In genomic region chr10:110486680-110487410, GRCh38 we compare ENCODE assay signal across 2 cellular contexts.
TF ChIP-seq lines count a peak whose summit lies in the region.

No MANE protein-coding gene starts in this region.

TF ChIP-seq in HCT116, 20 proteins besides CTCF, POLR2A, EP300 and RAD21 (continued from another document):
- no peak for TF ChIP-seq YY1 (IDR thresholded peaks at IDR 0.05; ENCODE audit: extremely low read depth, insufficient replicate concordance, low read depth, low read length)
- no peak for TF ChIP-seq EZH2phosphoT487 (IDR thresholded peaks at IDR 0.05; ENCODE audit: borderline replicate concordance)
- TF ChIP-seq REST (IDR thresholded peaks at IDR 0.05; ENCODE audit: low read depth) = no peak
- no peak for TF ChIP-seq ZFX (IDR thresholded peaks at IDR 0.05)
- TF ChIP-seq ELF1 (IDR thresholded peaks at IDR 0.05; ENCODE audit: borderline replicate concordance, low read depth) = no peak
- no peak for TF ChIP-seq SIN3A (IDR thresholded peaks at IDR 0.05; ENCODE audit: low read depth)
- TF ChIP-seq JUND (IDR thresholded peaks at IDR 0.05) = no peak
- no peak for TF ChIP-seq ATF3 (IDR thresholded peaks at IDR 0.05)
- no peak for TF ChIP-seq EGR1 (IDR thresholded peaks at IDR 0.05; ENCODE audit: low read depth)
- no peak for TF ChIP-seq SRF (IDR thresholded peaks at IDR 0.05; ENCODE audit: low read depth)
- TF ChIP-seq POLR2AphosphoS5 (IDR thresholded peaks at IDR 0.05; ENCODE audit: low read depth, low read length) = no peak
- no peak for TF ChIP-seq SP1 (IDR thresholded peaks at IDR 0.05; ENCODE audit: low read depth)
- no peak for TF ChIP-seq ZNF274 (IDR thresholded peaks at IDR 0.05; ENCODE audit: low read depth, low read length)
TF ChIP-seq in HCT116: peak in this region for 0.

TF ChIP-seq in SK-N-SH treated with all-trans-retinoic acid at 6 μM for 48 hours, 23 proteins besides CTCF, POLR2A, EP300 and RAD21 (continued from another document):
- TF ChIP-seq CREB5 (CRISPR knock-in tag; IDR thresholded peaks at IDR 0.05; ENCODE audit: low read depth) = no peak
- TF ChIP-seq PPARA (CRISPR knock-in tag; IDR thresholded peaks at IDR 0.05; ENCODE audit: borderline replicate concordance) = no peak
- no peak for TF ChIP-seq RARB (CRISPR knock-in tag; IDR thresholded peaks at IDR 0.05)
- TF ChIP-seq ZFP30 (CRISPR knock-in tag; IDR thresholded peaks at IDR 0.05) = no peak
- no peak for TF ChIP-seq ZNF565 (CRISPR knock-in tag; conservative IDR thresholded peaks at IDR 0.05; ENCODE audit: low read depth)
- no peak for TF ChIP-seq PATZ1 (CRISPR knock-in tag; IDR thresholded peaks at IDR 0.05; ENCODE audit: borderline replicate concordance)
- TF ChIP-seq OSR1 (CRISPR knock-in tag; IDR thresholded peaks at IDR 0.05) = no peak
- no peak for TF ChIP-seq CSDC2 (CRISPR knock-in tag; IDR thresholded peaks at IDR 0.05)
- TF ChIP-seq ESRRG (CRISPR knock-in tag; IDR thresholded peaks at IDR 0.05) = no peak
